23 cellular contexts compared by ENCODE assay signal in the genomic region with DNA sequence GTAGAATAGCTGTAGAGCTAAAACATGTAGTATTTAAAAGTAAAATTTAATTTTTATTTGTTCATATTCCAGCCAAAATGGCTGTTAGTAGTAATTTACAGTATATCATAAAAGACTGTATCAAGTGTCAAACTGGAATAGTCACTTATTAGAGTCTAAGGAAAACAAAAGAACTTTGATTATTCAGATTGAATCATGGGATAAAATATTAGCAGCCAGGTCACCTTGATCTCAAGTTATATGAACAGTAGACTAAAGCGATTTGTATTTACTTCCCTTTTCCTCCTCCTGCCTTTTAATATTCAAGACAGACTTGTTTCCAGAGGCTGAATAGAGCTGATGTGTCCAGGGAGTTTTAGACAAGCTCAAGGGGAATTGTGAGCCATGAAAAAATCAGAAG. TPM values are rescaled to one million over a fixed set of nuclear protein-coding genes. Genes with fewer than 3 reads are reported as not detected.
DNase-seq lines count a peak whose midpoint lies in the region; ATAC-seq, FAIRE-seq and TF ChIP-seq lines count a peak whose summit lies in the region.
"Had no signal": no experiment of that assay in that cellular context is flagged by ENCODE, and none has a peak within 500 bp of the region (broad histone marks: within the 10 kb centered on the region; RNA-seq: fewer than 3 reads in every experiment).

No MANE protein-coding gene starts in this region.

- POLR2A ChIA-PET in SK-N-SH (lab: Yijun Ruan, JAX) (no interaction called here), HepG2 (lab: Yijun Ruan, JAX) (no interaction called here)

- no peaks in the 10 kb centered on the region for H3K79me2 ChIP-seq in SK-N-SH (ENCODE audit: insufficient read depth)
- no peaks in the 10 kb centered on the region for H3K79me2 ChIP-seq in HepG2 (ENCODE audit: insufficient read depth, low read length)

- no peak for TF ChIP-seq POLR2A in GM12892 (IDR thresholded peaks at IDR 0.05; ENCODE audit: low read depth, low read length)
- TF ChIP-seq POLR2A in GM18505 (IDR thresholded peaks at IDR 0.05; ENCODE audit: borderline replicate concordance, extremely low read depth, insufficient read depth, insufficient read length), result no peak
- TF ChIP-seq POLR2A in HepG2 (IDR thresholded peaks at IDR 0.05; ENCODE audit: insufficient read depth in 1 of 2, low read depth in 2 of 2, low read length in 2 of 2), result no peak

- FAIRE-seq in GM12892 (lab: Jason Lieb, UNC) (peak; percentile 9), HepG2 (lab: Jason Lieb, UNC) (no peak)

- H3K27me3 Mint-ChIP-seq in CD4-positive, CD25-positive, alpha-beta regulatory T cell, result no peaks in the 10 kb centered on the region

- H3K27me3 ChIP-seq in CD4-positive, CD25-positive, alpha-beta regulatory T cell (ENCODE audit: control insufficient read depth, insufficient read depth, low read length), result no peaks in the 10 kb centered on the region
- no peaks in the 10 kb centered on the region for H3K27me3 ChIP-seq in SK-N-SH (ENCODE audit: insufficient read depth)
- H3K27me3 ChIP-seq in foreskin keratinocyte, result no peaks in the 10 kb centered on the region
- no peaks in the 10 kb centered on the region for H3K27me3 ChIP-seq in HepG2 (ENCODE audit: control insufficient read depth in 1 of 2, insufficient read depth in 2 of 2, low read length in 2 of 2)
- H3K27me3 ChIP-seq: MG63, neural progenitor cell, stomach had no signal

- no peaks in the 10 kb centered on the region for H3K36me3 Mint-ChIP-seq in CD4-positive, CD25-positive, alpha-beta regulatory T cell
- H3K36me3 Mint-ChIP-seq: neural progenitor cell had no signal

- H3K9ac ChIP-seq in SK-N-SH (peak overlapping the region; percentile 5; the same call in 1 of the 2 replicates), HepG2 (ENCODE audit: insufficient read depth, low read depth, low read length) (no peak overlapping the region)
- H3K9ac ChIP-seq: neural progenitor cell had no signal

- H3K27ac Mint-ChIP-seq in CD4-positive, CD25-positive, alpha-beta regulatory T cell, result peak overlapping the region in 2 of 3 donors; percentile 47 to 86
- H3K27ac Mint-ChIP-seq: neural progenitor cell had no signal

- peaks cover 27% of the 10 kb centered on the region for H3K4me1 ChIP-seq in CD4-positive, CD25-positive, alpha-beta regulatory T cell (ENCODE audit: control insufficient read depth, insufficient read depth, low read length, poor library complexity, severe bottlenecking)
- H3K4me1 ChIP-seq in SK-N-SH (ENCODE audit: control insufficient read depth in 1 of 2, insufficient read depth in 2 of 2, low read depth in 1 of 2, low read length in 1 of 2), result peaks cover 13 to 16% of the 10 kb centered on the region in 2 experiments
- H3K4me1 ChIP-seq in foreskin keratinocyte, result peaks cover 60% of the 10 kb centered on the region
- H3K4me1 ChIP-seq in HepG2 (ENCODE audit: insufficient read depth, low read length), result no peaks in the 10 kb centered on the region
- H3K4me1 ChIP-seq: neural progenitor cell had no signal

- in situ Hi-C loops in HepG2 (cut with HindIII; ENCODE audit: extremely low pct_ligation_motif_present, low pct_unique_long_range_greater_than_20kb), result no loop called here

- no peaks in the 10 kb centered on the region for H3K9me2 ChIP-seq in SK-N-SH

- BruUV-seq in HepG2 (replicated peaks; lab: Mats Ljungman, UMichigan), result no TSS peak

- DNase-seq in CD4-positive, CD25-positive, alpha-beta regulatory T cell, result no peak
- DNase-seq in GM12892 (ENCODE audit: insufficient read length), result no peak
- DNase-seq in SK-N-SH, result no peak
- no peak for DNase-seq in foreskin keratinocyte
- no peak for DNase-seq in HepG2 (ENCODE audit: low spot score)
- DNase-seq in activated T-cell treated with anti-CD3 and anti-CD28 coated beads, Interleukin-2, amount 50 U/mL, for 1 hour, result no peak
- DNase-seq in T-helper 2 cell, result no peak
- DNase-seq: activated CD4-positive, CD25-positive, alpha-beta regulatory T cell; activated naive CD4-positive, alpha-beta T cell treated with anti-CD3 and anti-CD28 coated beads, Interleukin-2, amount 50 U/mL, for 16 hours; activated T-cell treated with anti-CD3 and anti-CD28 coated beads, Interleukin-2, amount 50 U/mL, for 48 hours; effector memory CD4-positive, alpha-beta T cell; left ventricle myocardium inferior; MG63; mucosa of descending colon; NCI-H146; NCI-H774; stimulated activated CD4-positive, alpha-beta T cell treated with anti-CD3 and anti-CD28 coated beads, Interleukin-4, amount 100 ng/mL, for 24 hours; stomach; T-helper 9 cell had no signal

- H2AFZ ChIP-seq in SK-N-SH (ENCODE audit: low read depth) (no peak overlapping the region), HepG2 (ENCODE audit: low read length) (no peak overlapping the region)
- H2AFZ ChIP-seq: neural progenitor cell had no signal

- WGBS in SK-N-SH (ENCODE audit: low lambda C conversion rate), result 76% methylated on average over 1 of the region's 1 CpG
- 5% methylated on average over 1 of the region's 1 CpG for WGBS in HepG2 (ENCODE audit: low lambda C conversion rate)

- peak overlapping the region in 1 of 4 donors; percentile 18 for H3K4me3 Mint-ChIP-seq in CD4-positive, CD25-positive, alpha-beta regulatory T cell
- H3K4me3 Mint-ChIP-seq: neural progenitor cell had no signal

- intact Hi-C loops in HepG2 (cut with micrococcal nuclease; ENCODE audit: unreplicated experiment), result no loop called here

- TF ChIP-seq RAD21 in SK-N-SH (IDR thresholded peaks at IDR 0.05; ENCODE audit: low read length) (no peak), HepG2 (CRISPR knock-in tag; IDR thresholded peaks at IDR 0.05) (no peak)

- no peaks in the 10 kb centered on the region for H3K36me3 ChIP-seq in CD4-positive, CD25-positive, alpha-beta regulatory T cell (ENCODE audit: control insufficient read depth, insufficient read depth, low read length)
- H3K36me3 ChIP-seq in SK-N-SH (replicated peaks in 1 of 2; ENCODE audit: control insufficient read depth in 1 of 2, insufficient read depth in 2 of 2, low read length in 1 of 2) (no peaks in the 10 kb centered on the region), HepG2 (replicated peaks in 1 of 2; ENCODE audit: control insufficient read depth in 1 of 2, insufficient read depth in 2 of 2, low read length in 2 of 2) (no peaks in the 10 kb centered on the region)
- H3K36me3 ChIP-seq: left ventricle myocardium inferior, MG63, neural progenitor cell, stomach had no signal

- CTCF ChIA-PET in SK-N-SH (lab: Yijun Ruan, JAX) (interaction anchor here (0.6 kb wide), 2 partner anchors 10 to 12 kb away, joined by 3 read pairs; no protein-coding TSS in a partner anchor), HepG2 (lab: Yijun Ruan, JAX; ENCODE audit: low intra/inter-chr PET ratio, low total read pairs) (no interaction called here)

- H3K4me1 Mint-ChIP-seq in CD4-positive, CD25-positive, alpha-beta regulatory T cell, result peaks cover 25 to 52% (median 34%) of the 10 kb centered on the region in 4 donors

- TF ChIP-seq CTCF in SK-N-SH (IDR thresholded peaks at IDR 0.05) (no peak), foreskin keratinocyte (conservative IDR thresholded peaks at IDR 0.05) (no peak), HepG2 (CRISPR knock-in tag; IDR thresholded peaks at IDR 0.05) (no peak)

- peak overlapping the region; percentile 37 for H3K4me3 ChIP-seq in CD4-positive, CD25-positive, alpha-beta regulatory T cell (ENCODE audit: low read depth, low read length)
- no peak overlapping the region for H3K4me3 ChIP-seq in SK-N-SH (ENCODE audit: low read depth in 2 of 2, low read length in 1 of 2)
- H3K4me3 ChIP-seq in HepG2 (replicated peaks in 1 of 3; ENCODE audit: insufficient read depth in 1 of 3, low read depth in 2 of 3, low read length in 3 of 3), result no peak overlapping the region
- H3K4me3 ChIP-seq: left ventricle myocardium inferior, MG63, mucosa of descending colon, neural progenitor cell, SK-N-MC, stomach had no signal

- ATAC-seq in CD4-positive, CD25-positive, alpha-beta regulatory T cell (ENCODE audit: low read depth in 2 of 2), result no peak
- peak; percentile 0 for ATAC-seq in foreskin keratinocyte
- ATAC-seq in GM18505 (IDR thresholded peaks at IDR 0.05; ENCODE audit: unreplicated experiment), result no peak
- ATAC-seq in HepG2, result no peak
- ATAC-seq: mucosa of descending colon had no signal

- H3K4me2 ChIP-seq in SK-N-SH (peak overlapping the region; percentile 51; the same call in 1 of the 2 replicates), HepG2 (ENCODE audit: low read depth, low read length) (no peak overlapping the region)
- H3K4me2 ChIP-seq: neural progenitor cell had no signal

- H3F3A ChIP-seq in SK-N-SH (replicated peaks; ENCODE audit: insufficient read depth), result peaks cover 36% of the 10 kb centered on the region

- H3K9me3 ChIP-seq in CD4-positive, CD25-positive, alpha-beta regulatory T cell (ENCODE audit: control insufficient read depth in 2 of 2, low read length in 2 of 2), result no peaks in the 10 kb centered on the region
- H3K9me3 ChIP-seq in SK-N-SH, result no peaks in the 10 kb centered on the region
- H3K9me3 ChIP-seq in HepG2 (ENCODE audit: low read length), result no peaks in the 10 kb centered on the region
- H3K9me3 ChIP-seq: left ventricle myocardium inferior, MG63, mucosa of descending colon, stomach had no signal

- TF ChIP-seq EP300 in SK-N-SH (IDR thresholded peaks at IDR 0.05; ENCODE audit: borderline replicate concordance in 1 of 2, low read depth in 1 of 2, low read length in 1 of 2) (no peak), HepG2 (IDR thresholded peaks at IDR 0.05; ENCODE audit: low read depth in 2 of 2, low read length in 2 of 2) (no peak), HepG2 (CRISPR knock-in tag; IDR thresholded peaks at IDR 0.05; ENCODE audit: borderline replicate concordance) (no peak)

- peak overlapping the region; percentile 67 for H3K27ac ChIP-seq in CD4-positive, CD25-positive, alpha-beta regulatory T cell (ENCODE audit: insufficient read depth, low read length, poor library complexity, severe bottlenecking)
- H3K27ac ChIP-seq in SK-N-SH (ENCODE audit: low read depth in 2 of 2, low read length in 1 of 2), result peak overlapping the region in 1 of 2 experiments; percentile 57; a peak in 2 of 4 replicates
- H3K27ac ChIP-seq in foreskin keratinocyte, result peak overlapping the region; percentile 46
- H3K27ac ChIP-seq in HepG2 (ENCODE audit: extremely low read length, insufficient read depth, low read length), result no peak overlapping the region
- H3K27ac ChIP-seq: HL-60, left ventricle myocardium inferior, neural progenitor cell, SK-N-MC, stomach had no signal

- H4K20me1 ChIP-seq in SK-N-SH (ENCODE audit: insufficient read depth) (no peaks in the 10 kb centered on the region), HepG2 (ENCODE audit: insufficient read depth, low read length) (no peaks in the 10 kb centered on the region)

- peaks cover 0 to 2% (median 0%) of the 10 kb centered on the region in 7 donors for H3K9me3 Mint-ChIP-seq in CD4-positive, CD25-positive, alpha-beta regulatory T cell
- H3K9me3 Mint-ChIP-seq: neural progenitor cell had no signal

RNA-seq across cellular contexts. Expression of a gene that starts 54.4 kb away (rescaled TPM):
- total RNA-seq in CD4-positive, CD25-positive, alpha-beta regulatory T cell, result 326 TPM
- 10 to 100 TPM; 23.3 to 84.5 (median 52.6) TPM for polyA plus RNA-seq in CD4-positive, CD25-positive, alpha-beta regulatory T cell
- polyA plus RNA-seq in GM12892 (2012; ENCODE audit: missing spikeins), result 133 TPM
- polyA plus RNA-seq in SK-N-SH (2012; rRNA removed), result 74.5 and 76.9 TPM in 2 replicates
- polyA plus RNA-seq in SK-N-SH (2012; cell fraction: cytosol; rRNA removed), result 79.4 and 117 TPM in 2 replicates
- polyA plus RNA-seq in SK-N-SH (2012; cell fraction: nucleus; rRNA removed), result 37.4 and 69.3 TPM in 2 replicates
- 31.5 and 43.9 TPM in 2 replicates for total RNA-seq in foreskin keratinocyte
- 19.6 and 30.1 TPM in 2 replicates for polyA plus RNA-seq in foreskin keratinocyte
- total RNA-seq in HepG2 (2016; rRNA removed; fragmentation: Illumina TruSeq; extraction: Trizol), result 1.5 and 2.1 TPM in 2 replicates
- total RNA-seq in HepG2 (2016; cell fraction: cytosol; rRNA removed; fragmentation: Illumina TruSeq; extraction: Trizol; ENCODE audit: low read depth), result 0.71 TPM in 2 replicates
- 2.1 and 3.2 TPM in 2 replicates for total RNA-seq in HepG2 (2016; cell fraction: insoluble cytoplasmic fraction; rRNA removed; fragmentation: Illumina TruSeq; extraction: Trizol)
- 1.5 and 1.6 TPM in 2 replicates for total RNA-seq in HepG2 (2016; cell fraction: membrane; rRNA removed; fragmentation: Illumina TruSeq; extraction: Trizol)
- 1.8 TPM in 2 replicates for total RNA-seq in HepG2 (2016; cell fraction: nucleus; rRNA removed; fragmentation: Illumina TruSeq; extraction: Trizol)
- polyA plus RNA-seq in HepG2 (2011; rRNA removed), result 1.7 TPM in 2 replicates
- 0.93 and 1.2 TPM in 2 replicates for polyA plus RNA-seq in HepG2 (2011; cell fraction: cytosol; rRNA removed)
- polyA plus RNA-seq in HepG2 (2011; cell fraction: nucleus; rRNA removed), result 0.85 and 1.5 TPM in 2 replicates
- 1.0 and 2.5 TPM in 2 replicates for polyA plus RNA-seq in HepG2 (2012)
- 0.43 and 0.49 TPM in 2 replicates for polyA plus RNA-seq in HepG2 (2016; cell fraction: cytosol; fragmentation: Illumina TruSeq; extraction: Trizol; ENCODE audit: low read depth)
- polyA plus RNA-seq in HepG2 (2016; cell fraction: insoluble cytoplasmic fraction; fragmentation: Illumina TruSeq; extraction: Trizol; ENCODE audit: low read depth), result 2.5 and 3.5 TPM in 2 replicates
- 0.77 and 0.86 TPM in 2 replicates for polyA plus RNA-seq in HepG2 (2016; cell fraction: membrane; fragmentation: Illumina TruSeq; extraction: Trizol; ENCODE audit: low read depth)
- 3.7 and 3.8 TPM in 2 replicates for polyA plus RNA-seq in HepG2 (2016; cell fraction: nucleus; fragmentation: Illumina TruSeq; extraction: Trizol; ENCODE audit: insufficient read depth, low read depth)
- 1.1 and 11.3 TPM in 2 replicates for polyA minus RNA-seq in HepG2 (2011; rRNA and poly(A)+ RNA removed; ENCODE audit: low replicate concordance)
- polyA minus RNA-seq in HepG2 (2011; cell fraction: cytosol; rRNA and poly(A)+ RNA removed), result 0.79 and 1.7 TPM in 2 replicates
- polyA minus RNA-seq in HepG2 (2011; cell fraction: nucleus; rRNA and poly(A)+ RNA removed), result 1.4 and 1.5 TPM in 2 replicates
